In the genomic region with DNA sequence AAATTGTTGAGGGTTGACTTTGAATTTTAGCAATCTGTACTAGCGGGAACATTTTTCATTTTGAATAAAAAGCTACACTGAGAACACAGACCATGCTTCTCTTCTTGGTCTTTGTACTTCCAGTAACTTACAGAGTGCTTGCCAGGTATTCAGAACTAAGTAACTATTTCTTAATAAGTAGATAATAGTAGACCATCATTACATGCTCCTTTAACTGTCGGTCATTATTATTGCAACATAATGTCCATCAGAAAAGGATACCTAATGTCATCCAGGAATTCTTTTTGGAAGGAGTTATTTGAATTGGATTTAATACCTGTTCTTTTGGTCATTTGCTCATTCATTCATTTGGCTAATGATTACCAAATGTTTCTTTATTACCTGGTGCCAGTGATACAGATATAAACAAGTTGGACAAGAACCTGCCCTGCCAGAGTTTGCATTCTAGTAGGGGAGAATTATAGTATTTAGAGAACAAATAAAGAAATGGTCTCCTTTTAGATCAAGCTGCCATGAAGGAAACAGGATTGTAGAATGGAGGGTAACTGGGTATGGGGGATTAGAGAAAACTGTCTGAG, we compare ENCODE assay signal across 10 cellular contexts. TPM values are rescaled to one million over a fixed set of nuclear protein-coding genes. Genes with fewer than 3 reads are reported as not detected.
"Had no signal": no experiment of that assay in that cellular context is flagged by ENCODE, and none has a peak within 500 bp of the region (broad histone marks: within the 10 kb centered on the region; RNA-seq: fewer than 3 reads in every experiment).

No MANE protein-coding gene starts in this region.

- H3K9me3 ChIP-seq: HAP-1 had no signal

- H3K4me1 ChIP-seq: HAP-1 had no signal

- H3K36me3 ChIP-seq: HAP-1 had no signal

- DNase-seq: GM23248, GOT3, H7, HFFc6, KBM-7 had no signal

- H3K4me3 ChIP-seq: GM23248, HAP-1 had no signal

- ATAC-seq: HCT116 had no signal

- H3K27ac ChIP-seq: GM23248, KMS-11 had no signal

RNA-seq across cellular contexts. Expression of a gene that starts 32.7 kb away (rescaled TPM):
- total RNA-seq: GM23248, H4, H7, HFFc6, HT-29 had no signal
